36 cellular contexts compared by ENCODE assay signal in genomic region chr13:104198811-104199210, GRCh38.
"Had no signal": no experiment of that assay in that cellular context is flagged by ENCODE, and none has a peak within 500 bp of the region (broad histone marks: within the 10 kb centered on the region; RNA-seq: fewer than 3 reads in every experiment).

No MANE protein-coding gene starts in this region.

- H3K27ac Mint-ChIP-seq: activated B cell treated with CpG ODN at 0.5 μM for 24 hours; activated CD4-positive, alpha-beta memory T cell treated with anti-CD3 and anti-CD28 coated beads for 36 hours; activated CD4-positive, alpha-beta T cell treated with anti-CD3 and anti-CD28 coated beads, Interleukin-2, amount 10 ng/mL, durations not matched to agents 24 days and 14 days; activated CD8-positive, alpha-beta T cell treated with anti-CD3 and anti-CD28 coated beads for 36 hours; activated naive CD4-positive, alpha-beta T cell treated with anti-CD3 and anti-CD28 coated beads for 36 hours; activated naive CD4-positive, alpha-beta T cell treated with anti-CD3 and anti-CD28 coated beads, Interleukin-2, amount 50 U/mL, for 72 hours; activated naive CD8-positive, alpha-beta T cell treated with anti-CD3 and anti-CD28 coated beads for 36 hours; activated T-cell treated with anti-CD3 and anti-CD28 coated beads, Interleukin-2, amount 50 U/mL, for 72 hours; activated T-helper 1 cell treated with anti-CD3 and anti-CD28 coated beads, Interleukin-12 subunit alpha, Interleukin-12 subunit beta, Interleukin-2, Interleukin-4 antibody, amounts not matched to agents 30 ng/mL and 10 ng/mL and 1 ng/mL, durations not matched to agents 14 hours and 24 hours and 36 hours; activated T-helper 17 cell treated with anti-CD3 and anti-CD28 coated beads, Interleukin-2, amount 50 U/mL, for 72 hours; T-helper 1 cell treated with Interleukin-12 subunit alpha and Interleukin-12 subunit beta and Interleukin-4 antibody, amounts not matched to agents 30 μg/mL and 1 μg/mL, for 36 hours; T-helper 2 cell treated with Interferon-gamma antibody and Interleukin-4, amounts not matched to agents 5 μg/mL and 100 μg/mL, for 36 hours had no signal

- H3K27me3 Mint-ChIP-seq: activated B cell treated with CpG ODN at 0.5 μM for 24 hours; activated CD4-positive, alpha-beta memory T cell treated with anti-CD3 and anti-CD28 coated beads for 36 hours; activated CD4-positive, alpha-beta T cell treated with anti-CD3 and anti-CD28 coated beads, Interleukin-2, amount 10 ng/mL, durations not matched to agents 24 days and 14 days; activated CD8-positive, alpha-beta T cell treated with anti-CD3 and anti-CD28 coated beads for 36 hours; activated naive CD8-positive, alpha-beta T cell treated with anti-CD3 and anti-CD28 coated beads for 36 hours; activated T-helper 17 cell treated with anti-CD3 and anti-CD28 coated beads, Interleukin-2, amount 50 U/mL, for 72 hours had no signal

- DNase-seq: activated B cell treated with CpG ODN at 0.5 μM for 24 hours; activated CD4-positive, alpha-beta memory T cell treated with anti-CD3 and anti-CD28 coated beads for 36 hours; activated CD4-positive, alpha-beta T cell treated with anti-CD3 and anti-CD28 coated beads for 4 hours; activated CD4-positive, alpha-beta T cell treated with anti-CD3 and anti-CD28 coated beads, Interleukin-2, amount 10 ng/mL, durations not matched to agents 24 days and 14 days; activated CD4-positive, alpha-beta T cell treated with anti-CD3 and anti-CD28 coated beads, Interleukin-2, amount 50 U/mL, for 1 hour; activated CD4-positive, alpha-beta T cell treated with anti-CD3 and anti-CD28 coated beads, Interleukin-2, amount 50 U/mL, for 4 hours; activated CD4-positive, CD25-positive, alpha-beta regulatory T cell treated with anti-CD3 and anti-CD28 coated beads, Interleukin-2, amount 50 U/mL, for 72 hours; activated CD8-positive, alpha-beta memory T cell treated with anti-CD3 and anti-CD28 coated beads, Interleukin-2, amount 50 U/mL, for 4 hours; activated CD8-positive, alpha-beta T cell treated with anti-CD3 and anti-CD28 coated beads for 36 hours; activated effector memory CD4-positive, alpha-beta T cell treated with anti-CD3 and anti-CD28 coated beads, Interleukin-2, amount 50 U/mL, for 16 hours; activated gamma-delta T cell treated with Interleukin-2 at 50 U/mL for 16 hours; activated naive CD4-positive, alpha-beta T cell; activated naive CD4-positive, alpha-beta T cell treated with anti-CD3 and anti-CD28 coated beads for 36 hours; activated naive CD4-positive, alpha-beta T cell treated with anti-CD3 and anti-CD28 coated beads, Interleukin-2, amount 50 U/mL, for 16 hours; activated naive CD8-positive, alpha-beta T cell treated with anti-CD3 and anti-CD28 coated beads for 36 hours; activated T-cell treated with anti-CD3 and anti-CD28 coated beads for 4 hours; activated T-cell treated with anti-CD3 and anti-CD28 coated beads, Interleukin-2, amount 50 U/mL, for 1 hour; activated T-cell treated with anti-CD3 and anti-CD28 coated beads, Interleukin-2, amount 50 U/mL, for 4 hours; activated T-cell treated with anti-CD3 and anti-CD28 coated beads, Interleukin-2, amount 50 U/mL, for 72 hours; adrenal gland; amniotic stem cell; aorta; brain microvascular endothelial cell; central memory CD4-positive, alpha-beta T cell; T-helper 1 cell; T-helper 2 cell; T-helper 9 cell had no signal

- H3K9me3 Mint-ChIP-seq: activated B cell treated with CpG ODN at 0.5 μM for 24 hours; activated T-helper 1 cell treated with anti-CD3 and anti-CD28 coated beads, Interleukin-12 subunit alpha, Interleukin-12 subunit beta, Interleukin-2, Interleukin-4 antibody, amounts not matched to agents 30 ng/mL and 10 ng/mL and 1 ng/mL, durations not matched to agents 14 hours and 24 hours and 36 hours had no signal

- H3K27ac ChIP-seq: adrenal gland, brain microvascular endothelial cell, breast epithelium, VCaP had no signal

- H3K4me1 Mint-ChIP-seq: activated B cell treated with CpG ODN at 0.5 μM for 24 hours; activated CD4-positive, alpha-beta T cell treated with anti-CD3 and anti-CD28 coated beads, Interleukin-2, amount 10 ng/mL, durations not matched to agents 24 days and 14 days; activated naive CD8-positive, alpha-beta T cell treated with anti-CD3 and anti-CD28 coated beads for 36 hours; activated T-helper 17 cell treated with anti-CD3 and anti-CD28 coated beads, Interleukin-2, amount 50 U/mL, for 72 hours had no signal

- H3K4me3 ChIP-seq: adrenal gland, breast epithelium had no signal

- H3K4me3 Mint-ChIP-seq: activated B cell treated with CpG ODN at 0.5 μM for 24 hours; activated CD4-positive, alpha-beta memory T cell treated with anti-CD3 and anti-CD28 coated beads for 36 hours; activated CD4-positive, alpha-beta T cell treated with anti-CD3 and anti-CD28 coated beads, Interleukin-2, amount 10 ng/mL, durations not matched to agents 24 days and 14 days; activated CD8-positive, alpha-beta T cell treated with anti-CD3 and anti-CD28 coated beads for 36 hours; activated naive CD4-positive, alpha-beta T cell treated with anti-CD3 and anti-CD28 coated beads for 36 hours; activated naive CD8-positive, alpha-beta T cell treated with anti-CD3 and anti-CD28 coated beads for 36 hours; activated T-cell treated with anti-CD3 and anti-CD28 coated beads, Interleukin-2, amount 50 U/mL, for 4 hours; activated T-cell treated with anti-CD3 and anti-CD28 coated beads, Interleukin-2, amount 50 U/mL, for 72 hours; activated T-helper 1 cell treated with anti-CD3 and anti-CD28 coated beads, Interleukin-12 subunit alpha, Interleukin-12 subunit beta, Interleukin-2, Interleukin-4 antibody, amounts not matched to agents 30 ng/mL and 10 ng/mL and 1 ng/mL, durations not matched to agents 14 hours and 24 hours and 36 hours; activated T-helper 17 cell treated with anti-CD3 and anti-CD28 coated beads, Interleukin-2, amount 50 U/mL, for 72 hours; T-helper 1 cell treated with Interleukin-12 subunit alpha and Interleukin-12 subunit beta and Interleukin-4 antibody, amounts not matched to agents 30 μg/mL and 1 μg/mL, for 36 hours; T-helper 2 cell treated with Interferon-gamma antibody and Interleukin-4, amounts not matched to agents 5 μg/mL and 100 μg/mL, for 36 hours had no signal

- H3K27me3 ChIP-seq: adrenal gland, brain microvascular endothelial cell, breast epithelium had no signal

- H3K9me3 ChIP-seq: adrenal gland, breast epithelium had no signal

- ATAC-seq: activated CD8-positive, alpha-beta T cell treated with anti-CD3 and anti-CD28 coated beads for 36 hours; activated naive CD4-positive, alpha-beta T cell treated with anti-CD3 and anti-CD28 coated beads, Interleukin-2, amount 50 U/mL, for 72 hours; activated T-cell treated with anti-CD3 and anti-CD28 coated beads, Interleukin-2, amount 50 U/mL, for 4 hours; activated T-cell treated with anti-CD3 and anti-CD28 coated beads, Interleukin-2, amount 50 U/mL, for 72 hours; activated T-helper 17 cell treated with anti-CD3 and anti-CD28 coated beads, Interleukin-2, amount 50 U/mL, for 72 hours had no signal

- H3K36me3 ChIP-seq: adrenal gland, brain microvascular endothelial cell, breast epithelium had no signal

- H3K36me3 Mint-ChIP-seq: activated CD4-positive, alpha-beta memory T cell treated with anti-CD3 and anti-CD28 coated beads for 36 hours; activated naive CD4-positive, alpha-beta T cell treated with anti-CD3 and anti-CD28 coated beads, Interleukin-2, amount 50 U/mL, for 72 hours; activated naive CD8-positive, alpha-beta T cell treated with anti-CD3 and anti-CD28 coated beads for 36 hours had no signal

- FAIRE-seq: astrocyte, TTC549 had no signal

- H3K4me1 ChIP-seq: adrenal gland, breast epithelium had no signal
